In the genomic region with DNA sequence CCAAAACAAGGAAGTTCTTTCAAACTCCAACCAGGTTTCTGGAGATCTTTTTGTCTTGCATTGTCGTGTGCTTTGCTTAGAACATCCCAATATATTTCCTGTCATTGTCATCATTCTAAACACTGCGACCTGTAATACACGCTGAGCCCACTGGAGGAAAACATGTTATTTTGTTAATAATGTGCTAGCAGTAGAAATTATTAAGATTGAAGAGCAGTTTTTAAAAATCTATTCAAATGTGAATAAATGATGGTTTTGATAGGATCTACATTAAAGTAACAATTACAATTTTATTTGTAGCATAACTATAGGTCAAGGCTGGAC, we compare ENCODE assay signal across 16 cellular contexts.
DNase-seq lines count a peak whose midpoint lies in the region; ATAC-seq and TF ChIP-seq lines count a peak whose summit lies in the region.
"Had no signal": no experiment of that assay in that cellular context is flagged by ENCODE, and none has a peak within 500 bp of the region (broad histone marks: within the 10 kb centered on the region; RNA-seq: fewer than 3 reads in every experiment).

No MANE protein-coding gene starts in this region.

- peak; percentile 7 to 46 for ATAC-seq in activated naive CD4-positive, alpha-beta T cell treated with anti-CD3 and anti-CD28 coated beads, Interleukin-2, amount 50 U/mL, for 72 hours

- H3K4me1 Mint-ChIP-seq in chondrocyte (ENCODE audit: low read depth): peaks cover 79% of the 10 kb centered on the region

- peaks cover 3 to 6% of the 10 kb centered on the region in 2 donors for H3K9me3 Mint-ChIP-seq in activated naive CD4-positive, alpha-beta T cell treated with anti-CD3 and anti-CD28 coated beads, Interleukin-2, amount 50 U/mL, for 72 hours
- no peaks in the 10 kb centered on the region for H3K9me3 Mint-ChIP-seq in chondrocyte (ENCODE audit: low read depth)

- DNase-seq in activated naive CD4-positive, alpha-beta T cell treated with anti-CD3 and anti-CD28 coated beads, Interleukin-2, amount 50 U/mL, for 72 hours (ENCODE audit: low spot score in 2 of 2): no peak
- DNase-seq in activated naive CD4-positive, alpha-beta T cell (lab: John Stamatoyannopoulos, UW): no peak
- no peak for DNase-seq in chondrocyte (ENCODE audit: low spot score)
- no peak for DNase-seq in NCI-H2029 (lab: John Stamatoyannopoulos, UW)
- no peak for DNase-seq in KG1 (lab: John Stamatoyannopoulos, UW)
- no peak for DNase-seq in HK-2 (ENCODE audit: unreplicated experiment)
- DNase-seq: activated effector memory CD4-positive, alpha-beta T cell treated with anti-CD3 and anti-CD28 coated beads, Interleukin-2, amount 50 U/mL, for 16 hours; caudate nucleus; DMS53; kidney; NCI-H446; stimulated activated CD4-positive, alpha-beta T cell treated with anti-CD3 and anti-CD28 coated beads, Interleukin-15, amount 100 ng/mL, for 24 hours; SW 1271; trophoblast cell had no signal

- peaks cover 100% of the 10 kb centered on the region for H4K20me1 ChIP-seq in Loucy (ENCODE audit: insufficient read depth, low read length, poor library complexity, severe bottlenecking)

- H3K4me3 ChIP-seq in Loucy (ENCODE audit: low read length, poor library complexity, severe bottlenecking): no peak overlapping the region

- no peaks in the 10 kb centered on the region for H3K27me3 ChIP-seq in Loucy (ENCODE audit: insufficient read depth, low read length, poor library complexity, severe bottlenecking)

- H3K9me2 ChIP-seq in Loucy (replicated peaks; ENCODE audit: low read depth, low read length): no peaks in the 10 kb centered on the region

- H3K4me3 Mint-ChIP-seq in chondrocyte (ENCODE audit: unreplicated experiment): no peak overlapping the region

- peak overlapping the region; percentile 6 for H3K27ac ChIP-seq in temporal lobe (ENCODE audit: low read depth, low read length)

- no peak overlapping the region for H2AFZ ChIP-seq in Loucy (ENCODE audit: low read length)

- no peak; the same call in 1 of the 2 replicates for TF ChIP-seq CTCF in Loucy (conservative IDR thresholded peaks at IDR 0.05; ENCODE audit: low read length)
- TF ChIP-seq CTCF in chondrocyte (IDR thresholded peaks at IDR 0.05): no peak

- no peaks in the 10 kb centered on the region for H3K9me3 ChIP-seq in Loucy (ENCODE audit: insufficient read depth, low read depth, low read length)

- no peaks in the 10 kb centered on the region for H3K27me3 Mint-ChIP-seq in chondrocyte (ENCODE audit: low read depth)

- H3K27ac Mint-ChIP-seq in activated naive CD4-positive, alpha-beta T cell treated with anti-CD3 and anti-CD28 coated beads, Interleukin-2, amount 50 U/mL, for 72 hours: peak overlapping the region in 1 of 2 donors; percentile 44
- H3K27ac Mint-ChIP-seq in chondrocyte (ENCODE audit: unreplicated experiment): peak overlapping the region; percentile 50

- peaks cover 21% of the 10 kb centered on the region for H3F3A ChIP-seq in Loucy (ENCODE audit: low read depth)

- H3K36me3 Mint-ChIP-seq in activated naive CD4-positive, alpha-beta T cell treated with anti-CD3 and anti-CD28 coated beads, Interleukin-2, amount 50 U/mL, for 72 hours: peaks cover 0 to 10% of the 10 kb centered on the region in 2 donors
- peaks cover 17% of the 10 kb centered on the region for H3K36me3 Mint-ChIP-seq in chondrocyte (ENCODE audit: low read depth)

- peaks cover 100% of the 10 kb centered on the region for H3K79me2 ChIP-seq in Loucy (ENCODE audit: insufficient read depth, low read length)

- no peak overlapping the region for H3K9ac ChIP-seq in Loucy (ENCODE audit: low read depth, low read length, poor library complexity, severe bottlenecking)

- H3K4me1 ChIP-seq in Loucy (ENCODE audit: insufficient read depth, low read length, poor library complexity, severe bottlenecking): peaks cover 85% of the 10 kb centered on the region

- H3K4me2 ChIP-seq in Loucy (ENCODE audit: low read depth, low read length, poor library complexity, severe bottlenecking): peak overlapping the region; percentile 25

- peaks cover 97% of the 10 kb centered on the region for H3K36me3 ChIP-seq in Loucy (ENCODE audit: insufficient read depth, low read length)
